In the genomic region with DNA sequence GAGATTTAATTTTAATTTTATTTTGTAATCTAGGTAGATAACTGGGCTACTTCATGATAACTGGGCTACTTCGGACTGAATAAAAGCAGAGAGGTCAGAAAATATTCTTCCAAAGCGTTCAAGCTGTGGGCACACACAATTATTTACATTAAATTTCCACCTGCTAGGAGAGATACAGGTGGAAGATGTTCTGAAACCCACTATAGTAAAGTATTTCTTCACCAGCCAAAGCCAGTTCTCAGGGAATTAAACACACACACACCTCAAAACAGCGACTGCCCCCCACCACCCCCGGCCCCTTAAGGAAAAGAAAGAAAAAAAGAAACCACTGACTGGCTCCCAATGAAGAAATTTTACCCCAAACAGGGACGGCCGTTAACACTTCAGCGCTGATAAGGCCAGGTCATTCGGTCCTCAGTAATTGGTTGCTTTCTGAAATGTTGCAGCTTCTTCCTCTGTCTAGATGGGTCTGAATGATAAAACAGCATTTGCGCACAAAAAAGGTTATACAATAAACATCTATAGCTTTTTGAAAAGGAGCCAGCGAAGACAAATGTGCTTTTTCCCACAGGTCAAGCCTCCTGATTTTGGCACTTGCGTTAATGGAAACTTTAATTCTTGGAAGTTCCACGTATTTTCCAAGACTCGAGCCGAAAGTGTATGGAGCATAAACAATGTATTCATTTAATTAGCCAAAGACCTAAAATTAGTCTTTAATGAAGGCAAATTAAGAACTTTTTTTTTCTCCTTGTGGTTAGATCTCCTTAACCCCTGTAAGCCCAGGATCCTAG, we compare ENCODE assay signal across 8 cellular contexts. TPM values are rescaled to one million over a fixed set of nuclear protein-coding genes. Genes with fewer than 3 reads are reported as not detected.
A peak's percentile ranks its signal among the peaks of the same experiment; 100 is the strongest.
DNase-seq lines count a peak whose midpoint lies in the region; ATAC-seq and TF ChIP-seq lines count a peak whose summit lies in the region.

No MANE protein-coding gene starts in this region.

- H3K9me3 ChIP-seq in body of pancreas: no peaks in the 10 kb centered on the region
- H3K9me3 ChIP-seq in skeletal muscle tissue (ENCODE audit: control insufficient read depth in 3 of 3, low read length in 3 of 3): no peaks in the 10 kb centered on the region

- 11% methylated on average over 14 of the region's 14 CpGs for WGBS in body of pancreas, 2 donors

- DNase-seq in HFF-Myc (ENCODE audit: extremely low read depth, low read depth) (no peak), body of pancreas (peak in 3 of 4 donors; percentile 27 to 69 (median 30)), NOMO-1 treated with DMSO at 0.1 percent for 48 hours (lab: John Stamatoyannopoulos, UW; ENCODE audit: unreplicated experiment) (no peak), NCI-H2029 (lab: John Stamatoyannopoulos, UW) (no peak)
- DNase-seq in activated CD4-positive, alpha-beta T cell treated with anti-CD3 and anti-CD28 coated beads, Interleukin-2, amount 50 U/mL, for 48 hours: no peak

- H3K4me3 ChIP-seq in HFF-Myc (replicated peaks; ENCODE audit: low read depth, low read length): peak overlapping the region; percentile 45; the same call in 1 of the 2 replicates
- no peak overlapping the region for H3K4me3 ChIP-seq in body of pancreas
- peak overlapping the region; percentile 35 to 60 (median 36) for H3K4me3 ChIP-seq in skeletal muscle tissue (ENCODE audit: low read length in 3 of 3)

- H3K9ac ChIP-seq in skeletal muscle tissue (ENCODE audit: low read depth in 1 of 3, low read length in 3 of 3): peak overlapping the region; percentile 36 to 69 (median 43)

- peak in 2 of 3 donors; percentile 45 to 64 for TF ChIP-seq POLR2A in body of pancreas (IDR thresholded peaks at IDR 0.05)

- intact Hi-C loops in body of pancreas (cut with DNase I): no loop called here

- H3K36me3 ChIP-seq in body of pancreas (replicated peaks in 1 of 2; ENCODE audit: insufficient read depth in 1 of 2, low read depth in 2 of 2): no peaks in the 10 kb centered on the region
- no peaks in the 10 kb centered on the region for H3K36me3 ChIP-seq in skeletal muscle tissue (ENCODE audit: control insufficient read depth in 3 of 3, insufficient read depth in 3 of 3, low read length in 3 of 3)

- ATAC-seq in body of pancreas (peak; percentile 22), GM21723 (IDR thresholded peaks at IDR 0.05; ENCODE audit: unreplicated experiment) (no peak)

- H3K4me1 ChIP-seq in body of pancreas: peaks cover 53% of the 10 kb centered on the region
- H3K4me1 ChIP-seq in skeletal muscle tissue (ENCODE audit: control insufficient read depth in 3 of 3, insufficient read depth in 3 of 3, low read length in 3 of 3): peaks cover 4 to 6% (median 6%) of the 10 kb centered on the region in 3 donors

- H3K27ac ChIP-seq in body of pancreas (peak overlapping the region; percentile 65 to 93 (median 89)), layer of hippocampus (ENCODE audit: low read depth, low read length) (peak overlapping the region; percentile 59), skeletal muscle tissue (ENCODE audit: low read depth, low read length) (peak overlapping the region; percentile 52)

- TF ChIP-seq CTCF in HFF-Myc (IDR thresholded peaks at IDR 0.05; ENCODE audit: low read depth, low read length, missing control alignments) (no peak), body of pancreas (IDR thresholded peaks at IDR 0.05) (no peak)

- H3K27me3 ChIP-seq in body of pancreas: no peaks in the 10 kb centered on the region
- no peaks in the 10 kb centered on the region for H3K27me3 ChIP-seq in layer of hippocampus (ENCODE audit: control insufficient read depth, insufficient read depth, low read length)
- H3K27me3 ChIP-seq in skeletal muscle tissue (ENCODE audit: control insufficient read depth in 3 of 3, insufficient read depth in 3 of 3, low read length in 3 of 3): peaks cover 0 to 13% (median 0%) of the 10 kb centered on the region in 3 donors

RNA-seq across cellular contexts. Expression of a gene that starts 0.8 kb away (rescaled TPM):
- 10 to 100 TPM; 15.2 to 26.2 TPM for total RNA-seq in body of pancreas
- 32.4 TPM for total RNA-seq in skeletal muscle tissue

Comparison
In these comparisons a context has a peak if more than half of its experiments do, and no peak if none do; other contexts are left out.
1. DNase-seq: peak in body of pancreas (3 of 4); none in HFF-Myc (single experiment), activated CD4-positive, alpha-beta T cell treated with anti-CD3 and anti-CD28 coated beads, Interleukin-2, amount 50 U/mL, for 48 hours (0 of 2), NOMO-1 treated with DMSO at 0.1 percent for 48 hours (single experiment) and NCI-H2029 (single experiment).
2. H3K4me3 ChIP-seq: peak in HFF-Myc (single experiment) and skeletal muscle tissue (3 of 3); none in body of pancreas (0 of 2).
3. Peak in every context shown above with its lines, with median percentiles within 50 percentile points of each other: H3K27ac ChIP-seq.